1 cellular context compared by ENCODE assay signal in genomic region chr12:62632521-62632920, GRCh38.
TF ChIP-seq lines count a peak whose summit lies in the region.

No MANE protein-coding gene starts in this region.

TF ChIP-seq in H1, 55 proteins besides CTCF, POLR2A, EP300 and RAD21:
- TF ChIP-seq CHD7 (IDR thresholded peaks at IDR 0.05; ENCODE audit: insufficient replicate concordance, low read length): no peak
- TF ChIP-seq HDAC2 (IDR thresholded peaks at IDR 0.05; ENCODE audit: borderline replicate concordance in 1 of 2, low read depth in 2 of 2, low read length in 2 of 2): no peak
- TF ChIP-seq KDM4A (IDR thresholded peaks at IDR 0.05; ENCODE audit: low read depth, low read length, severe bottlenecking): peak; percentile 21
- no peak for TF ChIP-seq SUZ12 (IDR thresholded peaks at IDR 0.05; ENCODE audit: low read length)
- TF ChIP-seq ZNF274 (IDR thresholded peaks at IDR 0.05; ENCODE audit: borderline replicate concordance, extremely low read depth, low read length): no peak
- no peak for TF ChIP-seq CTBP2 (IDR thresholded peaks at IDR 0.05; ENCODE audit: borderline replicate concordance, insufficient read depth, insufficient read length, low read length)
- TF ChIP-seq SP2 (IDR thresholded peaks at IDR 0.05; ENCODE audit: low read length): no peak
- no peak for TF ChIP-seq KDM5A (IDR thresholded peaks at IDR 0.05; ENCODE audit: low read length)
- no peak for TF ChIP-seq CHD1 (IDR thresholded peaks at IDR 0.05; ENCODE audit: low read depth, low read length)
- no peak for TF ChIP-seq ASH2L (IDR thresholded peaks at IDR 0.05; ENCODE audit: low read length)
- 0 out of 2 replicates have a peak, but pooled peaks have one; percentile 24 for TF ChIP-seq TBP (IDR thresholded peaks at IDR 0.05; ENCODE audit: low read depth, low read length)
- no peak for TF ChIP-seq TAF1 (IDR thresholded peaks at IDR 0.05; ENCODE audit: low read depth, low read length)
- TF ChIP-seq CBX8 (IDR thresholded peaks at IDR 0.05; ENCODE audit: borderline replicate concordance, low read depth, low read length): no peak
- no peak for TF ChIP-seq POLR2AphosphoS5 (IDR thresholded peaks at IDR 0.05; ENCODE audit: low read depth, low read length)
- no peak for TF ChIP-seq YY1 (IDR thresholded peaks at IDR 0.05; ENCODE audit: low read depth, low read length)
- no peak for TF ChIP-seq TAF7 (optimal IDR thresholded peaks at IDR 0.05; ENCODE audit: borderline replicate concordance, low read depth, low read length)
- no peak for TF ChIP-seq RXRA (IDR thresholded peaks at IDR 0.05; ENCODE audit: insufficient read depth, low read depth, low read length)
- TF ChIP-seq, protein P1, sequence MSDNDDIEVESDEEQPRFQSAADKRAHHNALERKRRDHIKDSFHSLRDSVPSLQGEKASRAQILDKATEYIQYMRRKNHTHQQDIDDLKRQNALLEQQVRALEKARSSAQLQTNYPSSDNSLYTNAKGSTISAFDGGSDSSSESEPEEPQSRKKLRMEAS (IDR thresholded peaks at IDR 0.05): peak; percentile 95
- no peak for TF ChIP-seq SIX5 (IDR thresholded peaks at IDR 0.05; ENCODE audit: low read depth, low read length)
- TF ChIP-seq, protein P2, sequence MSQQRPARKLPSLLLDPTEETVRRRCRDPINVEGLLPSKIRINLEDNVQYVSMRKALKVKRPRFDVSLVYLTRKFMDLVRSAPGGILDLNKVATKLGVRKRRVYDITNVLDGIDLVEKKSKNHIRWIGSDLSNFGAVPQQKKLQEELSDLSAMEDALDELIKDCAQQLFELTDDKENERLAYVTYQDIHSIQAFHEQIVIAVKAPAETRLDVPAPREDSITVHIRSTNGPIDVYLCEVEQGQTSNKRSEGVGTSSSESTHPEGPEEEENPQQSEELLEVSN (IDR thresholded peaks at IDR 0.05): peak; percentile 92
- TF ChIP-seq SIN3A (conservative IDR thresholded peaks at IDR 0.05 in 1 of 2, IDR thresholded peaks at IDR 0.05 in 1 of 2; ENCODE audit: low read depth in 1 of 2, low read length in 2 of 2): no peak
- no peak for TF ChIP-seq SAP30 (IDR thresholded peaks at IDR 0.05; ENCODE audit: insufficient read depth, insufficient replicate concordance, low read length)
- no peak for TF ChIP-seq GTF2F1 (IDR thresholded peaks at IDR 0.05; ENCODE audit: borderline replicate concordance, low read depth, low read length)
- no peak for TF ChIP-seq CREB1 (IDR thresholded peaks at IDR 0.05)
- no peak for TF ChIP-seq BACH1 (IDR thresholded peaks at IDR 0.05; ENCODE audit: low read length)
- TF ChIP-seq SIRT6 (IDR thresholded peaks at IDR 0.05; ENCODE audit: low read length): no peak
- TF ChIP-seq, protein P3, sequence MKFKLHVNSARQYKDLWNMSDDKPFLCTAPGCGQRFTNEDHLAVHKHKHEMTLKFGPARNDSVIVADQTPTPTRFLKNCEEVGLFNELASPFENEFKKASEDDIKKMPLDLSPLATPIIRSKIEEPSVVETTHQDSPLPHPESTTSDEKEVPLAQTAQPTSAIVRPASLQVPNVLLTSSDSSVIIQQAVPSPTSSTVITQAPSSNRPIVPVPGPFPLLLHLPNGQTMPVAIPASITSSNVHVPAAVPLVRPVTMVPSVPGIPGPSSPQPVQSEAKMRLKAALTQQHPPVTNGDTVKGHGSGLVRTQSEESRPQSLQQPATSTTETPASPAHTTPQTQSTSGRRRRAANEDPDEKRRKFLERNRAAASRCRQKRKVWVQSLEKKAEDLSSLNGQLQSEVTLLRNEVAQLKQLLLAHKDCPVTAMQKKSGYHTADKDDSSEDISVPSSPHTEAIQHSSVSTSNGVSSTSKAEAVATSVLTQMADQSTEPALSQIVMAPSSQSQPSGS (IDR thresholded peaks at IDR 0.05; ENCODE audit: low read length): no peak
- no peak for TF ChIP-seq SRF (IDR thresholded peaks at IDR 0.05; ENCODE audit: low read depth, low read length)
- TF ChIP-seq POU5F1 (IDR thresholded peaks at IDR 0.05; ENCODE audit: low read depth, low read length): peak; percentile 80
- peak; percentile 11 for TF ChIP-seq EZH2 (IDR thresholded peaks at IDR 0.05; ENCODE audit: low read depth, low read length, severe bottlenecking)
- TF ChIP-seq EGR1 (IDR thresholded peaks at IDR 0.05; ENCODE audit: borderline replicate concordance, low read depth, low read length): no peak
- no peak for TF ChIP-seq USF2 (IDR thresholded peaks at IDR 0.05; ENCODE audit: low read length)
- TF ChIP-seq RBBP5 (IDR thresholded peaks at IDR 0.05; ENCODE audit: borderline replicate concordance, low read depth, low read length): no peak
- no peak for TF ChIP-seq CHD2 (IDR thresholded peaks at IDR 0.05; ENCODE audit: low read length)
- TF ChIP-seq FOSL1 (IDR thresholded peaks at IDR 0.05; ENCODE audit: insufficient read depth, low read depth, low read length): no peak
- no peak for TF ChIP-seq CBX5 (IDR thresholded peaks at IDR 0.05; ENCODE audit: low read depth, low read length)
- TF ChIP-seq BRCA1 (IDR thresholded peaks at IDR 0.05; ENCODE audit: low read depth, low read length): no peak
- TF ChIP-seq, protein P4, sequence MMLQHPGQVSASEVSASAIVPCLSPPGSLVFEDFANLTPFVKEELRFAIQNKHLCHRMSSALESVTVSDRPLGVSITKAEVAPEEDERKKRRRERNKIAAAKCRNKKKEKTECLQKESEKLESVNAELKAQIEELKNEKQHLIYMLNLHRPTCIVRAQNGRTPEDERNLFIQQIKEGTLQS (IDR thresholded peaks at IDR 0.05; ENCODE audit: insufficient read depth, low read depth, low read length): no peak
- 0 out of 2 replicates have a peak, but pooled peaks have one; percentile 1 for TF ChIP-seq TCF12 (IDR thresholded peaks at IDR 0.05; ENCODE audit: low read depth, low read length)
- TF ChIP-seq NANOG (IDR thresholded peaks at IDR 0.05; ENCODE audit: insufficient read depth, low read depth, low read length, poor library complexity, severe bottlenecking): no peak
- TF ChIP-seq SP1 (IDR thresholded peaks at IDR 0.05; ENCODE audit: low read depth, low read length): no peak
